Comparison of ENCODE assay signal across 1 cellular context in genomic region chr18:28594034-28594433, GRCh38.
TF ChIP-seq lines count a peak whose summit lies in the region.

No MANE protein-coding gene starts in this region.

TF ChIP-seq in SK-N-SH, 30 proteins besides CTCF, POLR2A, EP300 and RAD21 (continued from another document):
- TF ChIP-seq SIN3A (IDR thresholded peaks at IDR 0.05; ENCODE audit: borderline replicate concordance, low read depth, low read length) = no peak
